In genomic region chr1:116991918-116992317, GRCh38 we compare ENCODE assay signal across 26 cellular contexts. TPM values are rescaled to one million over a fixed set of nuclear protein-coding genes. Genes with fewer than 3 reads are reported as not detected.
DNase-seq lines count a peak whose midpoint lies in the region; ATAC-seq lines count a peak whose summit lies in the region.
"Had no signal": no experiment of that assay in that cellular context is flagged by ENCODE, and none has a peak within 500 bp of the region (broad histone marks: within the 10 kb centered on the region; RNA-seq: fewer than 3 reads in every experiment).

No MANE protein-coding gene starts in this region.

- no peak overlapping the region for H3K14ac ChIP-seq in mesenchymal stem cell (ENCODE audit: low read length in 2 of 2)

- ATAC-seq in activated T-helper 17 cell treated with anti-CD3 and anti-CD28 coated beads, Interleukin-2, amount 50 U/mL, for 72 hours (replicated peaks) = no peak
- no peak for ATAC-seq in GM18873 (IDR thresholded peaks at IDR 0.05; ENCODE audit: low FRiP score, unreplicated experiment)
- ATAC-seq: activated CD4-positive, CD25-positive, alpha-beta regulatory T cell treated with anti-CD3 and anti-CD28 coated beads, Interleukin-2, amount 50 U/mL, for 24 hours; PC-3; stimulated activated memory B cell treated with anti-CD40 and anti-IgM and Interleukin-4, amounts not matched to agents 10 μg/mL and 1 μg/mL and 100 μg/mL, for 72 hours had no signal

- no peak overlapping the region for H3K27ac ChIP-seq in CD8-positive, alpha-beta memory T cell (ENCODE audit: low read depth, low read length)
- no peak overlapping the region for H3K27ac ChIP-seq in mesenchymal stem cell (ENCODE audit: low read length, poor library complexity, severe bottlenecking)
- H3K27ac ChIP-seq: prostate gland, uterus had no signal

- H2BK5ac ChIP-seq in mesenchymal stem cell (ENCODE audit: low read depth, low read length, poor library complexity, severe bottlenecking) = no peak overlapping the region

- H3K18ac ChIP-seq in mesenchymal stem cell (ENCODE audit: low read depth in 1 of 2, low read length in 2 of 2) = no peak overlapping the region

- H3K9me3 Mint-ChIP-seq in activated naive CD4-positive, alpha-beta T cell treated with anti-CD3 and anti-CD28 coated beads, Interleukin-2, amount 10 ng/mL, durations not matched to agents 7 days and 5 days = peaks cover 3% of the 10 kb centered on the region
- peaks cover 0 to 3% (median 0%) of the 10 kb centered on the region in 5 donors for H3K9me3 Mint-ChIP-seq in CD8-positive, alpha-beta memory T cell
- H3K9me3 Mint-ChIP-seq in activated T-helper 17 cell treated with anti-CD3 and anti-CD28 coated beads, Interleukin-2, amount 50 U/mL, for 72 hours = no peaks in the 10 kb centered on the region
- H3K9me3 Mint-ChIP-seq: stimulated activated memory B cell treated with anti-CD40 and anti-IgM and Interleukin-4, amounts not matched to agents 10 μg/mL and 1 μg/mL and 100 μg/mL, for 72 hours had no signal

- POLR2A ChIA-PET in CD8-positive, alpha-beta memory T cell (lab: Charles Lee) = no interaction called here

- H3K27me3 ChIP-seq in CD8-positive, alpha-beta memory T cell (ENCODE audit: insufficient read depth, low read length, poor library complexity, severe bottlenecking) = no peaks in the 10 kb centered on the region
- no peaks in the 10 kb centered on the region for H3K27me3 ChIP-seq in mesenchymal stem cell (ENCODE audit: control insufficient read depth in 1 of 2, insufficient read depth in 1 of 2, low read length in 2 of 2)
- H3K27me3 ChIP-seq: uterus had no signal

- H3K9me3 ChIP-seq in CD8-positive, alpha-beta memory T cell (ENCODE audit: low read length) = no peaks in the 10 kb centered on the region
- H3K9me3 ChIP-seq in mesenchymal stem cell (ENCODE audit: control insufficient read depth, low read length) = no peaks in the 10 kb centered on the region
- H3K9me3 ChIP-seq: prostate gland, uterus had no signal

- no peak overlapping the region for H4K8ac ChIP-seq in mesenchymal stem cell (ENCODE audit: low read length)

- peaks cover 39% of the 10 kb centered on the region for H3K4me1 Mint-ChIP-seq in activated naive CD4-positive, alpha-beta T cell treated with anti-CD3 and anti-CD28 coated beads, Interleukin-2, amount 10 ng/mL, durations not matched to agents 7 days and 5 days
- peaks cover 15 to 19% (median 18%) of the 10 kb centered on the region in 3 donors for H3K4me1 Mint-ChIP-seq in CD8-positive, alpha-beta memory T cell
- H3K4me1 Mint-ChIP-seq in activated T-helper 17 cell treated with anti-CD3 and anti-CD28 coated beads, Interleukin-2, amount 50 U/mL, for 72 hours = peaks cover 12% of the 10 kb centered on the region
- H3K4me1 Mint-ChIP-seq: stimulated activated memory B cell treated with anti-CD40 and anti-IgM and Interleukin-4, amounts not matched to agents 10 μg/mL and 1 μg/mL and 100 μg/mL, for 72 hours had no signal

- 100% methylated on average over 1 of the region's 1 CpG for WGBS in mesenchymal stem cell

- no peak overlapping the region for H2BK120ac ChIP-seq in mesenchymal stem cell (ENCODE audit: low read depth, low read length)

- no peak overlapping the region for H3K9ac ChIP-seq in mesenchymal stem cell (ENCODE audit: low read length)

- CTCF ChIA-PET in activated naive CD4-positive, alpha-beta T cell treated with anti-CD3 and anti-CD28 coated beads, Interleukin-2, amount 10 ng/mL, durations not matched to agents 7 days and 5 days (lab: Charles Lee) = interaction anchor here (1.6 kb wide), 1 partner anchor 9 kb away, joined by 6 read pairs; no protein-coding TSS in a partner anchor
- CTCF ChIA-PET in CD8-positive, alpha-beta memory T cell (lab: Charles Lee) = no interaction called here

- H2AFZ ChIP-seq in mesenchymal stem cell (ENCODE audit: low read depth, low read length) = no peak overlapping the region

- H3K4ac ChIP-seq in mesenchymal stem cell (ENCODE audit: low read depth in 1 of 2, low read length in 2 of 2) = no peak overlapping the region

- no peak overlapping the region for H3K4me2 ChIP-seq in mesenchymal stem cell (ENCODE audit: low read length, poor library complexity, severe bottlenecking)

- H3K36me3 ChIP-seq in CD8-positive, alpha-beta memory T cell (ENCODE audit: insufficient read depth, low read length) = no peaks in the 10 kb centered on the region
- no peaks in the 10 kb centered on the region for H3K36me3 ChIP-seq in mesenchymal stem cell (ENCODE audit: control insufficient read depth in 1 of 2, insufficient read depth in 2 of 2, low read depth in 1 of 2, low read length in 2 of 2)
- H3K36me3 ChIP-seq: prostate gland, uterus had no signal

- H2BK15ac ChIP-seq in mesenchymal stem cell (ENCODE audit: low read depth, poor library complexity, severe bottlenecking) = no peak overlapping the region

- in situ Hi-C loops in KBM-7 (cut with MboI; ENCODE audit: low pct_unique_long_range_greater_than_20kb, low sequenced_read_pairs) = no loop called here

- peak overlapping the region; percentile 2 for H3K27ac Mint-ChIP-seq in activated naive CD4-positive, alpha-beta T cell treated with anti-CD3 and anti-CD28 coated beads, Interleukin-2, amount 10 ng/mL, durations not matched to agents 7 days and 5 days
- peak overlapping the region in 3 of 8 donors; percentile 35 to 93 (median 65) for H3K27ac Mint-ChIP-seq in CD8-positive, alpha-beta memory T cell
- H3K27ac Mint-ChIP-seq in activated T-helper 17 cell treated with anti-CD3 and anti-CD28 coated beads, Interleukin-2, amount 50 U/mL, for 72 hours = peak overlapping the region; percentile 18
- H3K27ac Mint-ChIP-seq: endodermal cell; stimulated activated memory B cell treated with anti-CD40 and anti-IgM and Interleukin-4, amounts not matched to agents 10 μg/mL and 1 μg/mL and 100 μg/mL, for 72 hours had no signal

- no peak overlapping the region for H3K4me3 ChIP-seq in CD8-positive, alpha-beta memory T cell (ENCODE audit: low read length)
- no peak overlapping the region for H3K4me3 ChIP-seq in mesenchymal stem cell (ENCODE audit: insufficient read depth in 1 of 2, low read depth in 1 of 2, low read length in 2 of 2)
- H3K4me3 ChIP-seq: prostate gland, uterus had no signal

- H3K4me1 ChIP-seq in CD8-positive, alpha-beta memory T cell (ENCODE audit: insufficient read depth, low read length) = peaks cover 27% of the 10 kb centered on the region
- peaks cover 20% of the 10 kb centered on the region for H3K4me1 ChIP-seq in mesenchymal stem cell (ENCODE audit: control insufficient read depth, insufficient read depth, low read depth, low read length)
- H3K4me1 ChIP-seq: prostate gland, uterus had no signal

- peaks cover 4% of the 10 kb centered on the region for H3K79me1 ChIP-seq in mesenchymal stem cell (replicated peaks; ENCODE audit: low read length, poor library complexity, severe bottlenecking)

- no peak overlapping the region for H3K23ac ChIP-seq in mesenchymal stem cell (ENCODE audit: low read length in 2 of 2)

- no peaks in the 10 kb centered on the region for H3K36me3 Mint-ChIP-seq in activated naive CD4-positive, alpha-beta T cell treated with anti-CD3 and anti-CD28 coated beads, Interleukin-2, amount 10 ng/mL, durations not matched to agents 7 days and 5 days
- H3K36me3 Mint-ChIP-seq in CD8-positive, alpha-beta memory T cell = no peaks in the 10 kb centered on the region
- no peaks in the 10 kb centered on the region for H3K36me3 Mint-ChIP-seq in activated T-helper 17 cell treated with anti-CD3 and anti-CD28 coated beads, Interleukin-2, amount 50 U/mL, for 72 hours (ENCODE audit: low read depth)

- no peak overlapping the region for H2BK12ac ChIP-seq in mesenchymal stem cell (ENCODE audit: low read length in 2 of 2)

- H2AK5ac ChIP-seq in mesenchymal stem cell (ENCODE audit: low read length, severe bottlenecking) = peak overlapping the region; percentile 53

- no peak overlapping the region for H4K91ac ChIP-seq in mesenchymal stem cell (ENCODE audit: low read length)

- H3K4me3 Mint-ChIP-seq in activated naive CD4-positive, alpha-beta T cell treated with anti-CD3 and anti-CD28 coated beads, Interleukin-2, amount 10 ng/mL, durations not matched to agents 7 days and 5 days = no peak overlapping the region
- H3K4me3 Mint-ChIP-seq in CD8-positive, alpha-beta memory T cell = peak overlapping the region in 4 of 7 donors; percentile 3 to 59 (median 35)
- H3K4me3 Mint-ChIP-seq in activated T-helper 17 cell treated with anti-CD3 and anti-CD28 coated beads, Interleukin-2, amount 50 U/mL, for 72 hours = peak overlapping the region; percentile 54
- H3K4me3 Mint-ChIP-seq: endodermal cell; stimulated activated memory B cell treated with anti-CD40 and anti-IgM and Interleukin-4, amounts not matched to agents 10 μg/mL and 1 μg/mL and 100 μg/mL, for 72 hours had no signal

- DNase-seq in activated naive CD4-positive, alpha-beta T cell treated with anti-CD3 and anti-CD28 coated beads, Interleukin-2, amount 10 ng/mL, durations not matched to agents 7 days and 5 days = no peak
- DNase-seq in activated naive CD4-positive, alpha-beta T cell treated with Interleukin-2 at 50 U/mL for 16 hours = no peak
- no peak for DNase-seq in CD8-positive, alpha-beta memory T cell
- DNase-seq in mesenchymal stem cell (no peak), NCI-H1105 treated with DMSO at 0.1 percent for 48 hours (lab: John Stamatoyannopoulos, UW) (no peak), KBM-7 (no peak)
- DNase-seq: activated CD4-positive, alpha-beta T cell treated with anti-CD3 and anti-CD28 coated beads, Interleukin-2, amount 50 U/mL, for 48 hours; activated gamma-delta T cell; aorta; central memory CD4-positive, alpha-beta T cell; endodermal cell; hippocampal formation; left cardiac atrium; NCI-H2029; NCI-H524 treated with DMSO at 0.1 percent for 48 hours; PC-3; SHP77; stimulated activated CD4-positive, alpha-beta T cell treated with anti-CD3 and anti-CD28 coated beads, Interleukin-12 subunit alpha, Interleukin-12 subunit beta, amount 100 ng/mL, for 4 hours; stimulated activated CD4-positive, alpha-beta T cell treated with anti-CD3 and anti-CD28 coated beads, Interleukin-4, amount 100 ng/mL, for 1 hour; uterus had no signal

- peaks cover 3% of the 10 kb centered on the region for H3K27me3 Mint-ChIP-seq in activated naive CD4-positive, alpha-beta T cell treated with anti-CD3 and anti-CD28 coated beads, Interleukin-2, amount 10 ng/mL, durations not matched to agents 7 days and 5 days
- H3K27me3 Mint-ChIP-seq in CD8-positive, alpha-beta memory T cell = no peaks in the 10 kb centered on the region
- H3K27me3 Mint-ChIP-seq in activated T-helper 17 cell treated with anti-CD3 and anti-CD28 coated beads, Interleukin-2, amount 50 U/mL, for 72 hours = no peaks in the 10 kb centered on the region

RNA-seq across cellular contexts. Expression of gene CD101, which starts 9.6 kb away (rescaled TPM):
- under 1 TPM; 0.39 to 0.66 TPM for total RNA-seq in CD8-positive, alpha-beta memory T cell
- 72.0 TPM for polyA plus RNA-seq in CD8-positive, alpha-beta memory T cell
- 1 to 10 TPM in 1 of 2 donors, under 1 TPM in 1; 0.26 to 2.1 TPM for total RNA-seq in activated T-helper 17 cell treated with anti-CD3 and anti-CD28 coated beads, Interleukin-2, amount 50 U/mL, for 72 hours
- 0.29 TPM for polyA plus RNA-seq in mesenchymal stem cell (2013, experiment 1 of 2)
- polyA plus RNA-seq in mesenchymal stem cell (2013, experiment 2 of 2) = 0.21 TPM
- total RNA-seq: A172 had no signal
